ENCODE assay signal across 19 cellular contexts in the genomic region with DNA sequence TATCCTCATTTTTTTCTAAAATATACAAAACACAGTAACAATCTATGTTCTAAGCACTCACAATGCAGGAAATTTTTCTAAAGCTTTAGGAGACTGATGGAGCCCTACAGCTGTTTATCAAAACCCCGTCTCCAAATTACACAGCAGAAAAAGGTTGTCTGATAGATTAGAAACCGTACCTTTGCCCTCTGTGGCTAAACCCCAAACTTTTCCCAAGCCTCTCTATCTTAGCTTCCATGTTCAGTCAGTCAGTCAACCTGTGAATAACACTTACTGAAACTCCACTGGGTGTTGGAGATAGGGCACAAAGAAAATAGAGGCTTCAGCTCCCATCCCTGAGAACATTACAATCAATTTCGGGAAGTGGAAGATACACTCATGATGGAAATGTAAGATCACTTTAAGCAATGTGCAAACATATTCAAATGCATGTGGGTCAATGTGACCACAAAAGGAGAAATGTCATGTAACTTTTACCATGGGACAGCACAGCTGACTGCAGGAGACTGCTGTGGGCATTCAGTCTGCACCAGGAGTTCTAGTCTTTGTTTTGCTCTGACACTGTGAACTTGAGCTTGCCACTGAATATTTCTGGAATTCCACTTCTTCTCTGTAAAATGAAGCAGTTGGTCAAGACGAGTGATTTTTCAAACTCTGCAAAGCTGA.
A peak's percentile ranks its signal among the peaks of the same experiment; 100 is the strongest.
DNase-seq lines count a peak whose midpoint lies in the region; ATAC-seq, FAIRE-seq and TF ChIP-seq lines count a peak whose summit lies in the region.
"Had no signal": no experiment of that assay in that cellular context is flagged by ENCODE, and none has a peak within 500 bp of the region (broad histone marks: within the 10 kb centered on the region; RNA-seq: fewer than 3 reads in every experiment).

No MANE protein-coding gene starts in this region.

- H3K27ac ChIP-seq in liver (ENCODE audit: low read depth in 1 of 2, low read length in 2 of 2) (no peak overlapping the region), HepG2 (ENCODE audit: extremely low read length, insufficient read depth, low read length) (no peak overlapping the region), lung (ENCODE audit: low read depth in 1 of 2, low read length in 1 of 2) (no peak overlapping the region), PC-3 (ENCODE audit: low read length) (no peak overlapping the region)

- H3K4me2 ChIP-seq in HepG2 (ENCODE audit: low read depth, low read length) = no peak overlapping the region
- H3K4me2 ChIP-seq in PC-3 (ENCODE audit: low read length) = no peak overlapping the region

- H3K9me3 ChIP-seq in liver (ENCODE audit: control insufficient read depth in 4 of 4, low read length in 3 of 4) (no peaks in the 10 kb centered on the region), HepG2 (ENCODE audit: low read length) (no peaks in the 10 kb centered on the region), lung (ENCODE audit: control insufficient read depth in 2 of 2, insufficient read depth in 1 of 2, low read length in 1 of 2) (peaks cover 0 to 2% of the 10 kb centered on the region in 2 donors), PC-3 (ENCODE audit: low read length) (no peaks in the 10 kb centered on the region)
- H3K9me3 ChIP-seq: MG63 had no signal

- no peaks in the 10 kb centered on the region for H3K27me3 ChIP-seq in liver (ENCODE audit: control insufficient read depth in 4 of 4, insufficient read depth in 4 of 4, low read length in 3 of 4)
- no peaks in the 10 kb centered on the region; a peak in 1 of 5 replicates for H3K27me3 ChIP-seq in HepG2 (ENCODE audit: control insufficient read depth in 1 of 2, insufficient read depth in 2 of 2, low read length in 2 of 2)
- H3K27me3 ChIP-seq in lung (ENCODE audit: control insufficient read depth, insufficient read depth) = no peaks in the 10 kb centered on the region
- no peaks in the 10 kb centered on the region for H3K27me3 ChIP-seq in PC-3 (ENCODE audit: low read length)
- H3K27me3 ChIP-seq: MG63 had no signal

- intact Hi-C loops in HepG2 (cut with micrococcal nuclease; ENCODE audit: unreplicated experiment) = no loop called here
- intact Hi-C loops in PC-3 (cut with micrococcal nuclease) = no loop called here

- 53% methylated on average over 4 of the region's 4 CpGs for WGBS in liver
- 24% methylated on average over 4 of the region's 4 CpGs for WGBS in HepG2 (ENCODE audit: low lambda C conversion rate)
- 66 to 73% methylated on average over 4 of the region's 4 CpGs for WGBS in lung, 2 donors

- BruUV-seq in HepG2 (replicated peaks; lab: Mats Ljungman, UMichigan) (no TSS peak), PC-3 (replicated peaks; lab: Mats Ljungman, UMichigan) (no TSS peak)

- POLR2A ChIA-PET in HepG2 (lab: Yijun Ruan, JAX) (no interaction called here), PC-3 (lab: Charles Lee; ENCODE audit: unreplicated experiment) (no interaction called here)

- TF ChIP-seq POLR2A in HepG2 (IDR thresholded peaks at IDR 0.05; ENCODE audit: insufficient read depth in 1 of 2, low read depth in 2 of 2, low read length in 2 of 2) = no peak

- H3K4me1 ChIP-seq in liver (ENCODE audit: control insufficient read depth in 4 of 4, insufficient read depth in 4 of 4, low read length in 3 of 4) (peaks cover 0 to 12% (median 6%) of the 10 kb centered on the region in 4 donors), HepG2 (ENCODE audit: insufficient read depth, low read length) (no peaks in the 10 kb centered on the region), lung (ENCODE audit: control insufficient read depth in 2 of 2, insufficient read depth in 2 of 2, low read length in 2 of 2) (no peaks in the 10 kb centered on the region), PC-3 (ENCODE audit: insufficient read depth, low read length) (no peaks in the 10 kb centered on the region)

- H3K9me2 ChIP-seq in PC-3 (replicated peaks; ENCODE audit: low read length) = no peaks in the 10 kb centered on the region

- TF ChIP-seq CTCF in liver (IDR thresholded peaks at IDR 0.05; ENCODE audit: low read depth, low read length, missing input control) (no peak), HepG2 (CRISPR knock-in tag; IDR thresholded peaks at IDR 0.05) (no peak), lung (IDR thresholded peaks at IDR 0.05; ENCODE audit: control extremely low read depth, extremely low read depth) (no peak), foreskin fibroblast (IDR thresholded peaks at IDR 0.05; ENCODE audit: low read depth, low read length) (no peak), PC-3 (conservative IDR thresholded peaks at IDR 0.05; ENCODE audit: low read depth, low read length) (no peak)

- H3K4me3 ChIP-seq in liver (ENCODE audit: low read depth in 1 of 3, low read length in 3 of 3) (no peak overlapping the region), HepG2 (replicated peaks in 1 of 3; ENCODE audit: insufficient read depth in 1 of 3, low read depth in 2 of 3, low read length in 3 of 3) (no peak overlapping the region), lung (no peak overlapping the region), foreskin fibroblast (ENCODE audit: low read depth in 1 of 2, low read length in 2 of 2) (no peak overlapping the region), PC-3 (ENCODE audit: low read length) (no peak overlapping the region)
- H3K4me3 ChIP-seq: K562, MG63 had no signal

- H3F3A ChIP-seq in PC-3 (ENCODE audit: low read length, unreplicated experiment) = no peaks in the 10 kb centered on the region

- H3K9ac ChIP-seq in liver (ENCODE audit: low read depth in 1 of 2, low read length in 2 of 2) (no peak overlapping the region), HepG2 (ENCODE audit: insufficient read depth, low read depth, low read length) (no peak overlapping the region), PC-3 (ENCODE audit: low read length) (no peak overlapping the region)

- H3K79me2 ChIP-seq in HepG2 (ENCODE audit: insufficient read depth, low read length) = no peaks in the 10 kb centered on the region
- no peaks in the 10 kb centered on the region for H3K79me2 ChIP-seq in PC-3 (ENCODE audit: low read length)

- no peak for TF ChIP-seq EP300 in HepG2 (IDR thresholded peaks at IDR 0.05; ENCODE audit: low read depth in 2 of 2, low read length in 2 of 2)
- TF ChIP-seq EP300 in HepG2 (CRISPR knock-in tag; IDR thresholded peaks at IDR 0.05; ENCODE audit: borderline replicate concordance) = no peak

- in situ Hi-C loops in HepG2 (cut with HindIII; ENCODE audit: extremely low pct_ligation_motif_present, low pct_unique_long_range_greater_than_20kb) = no loop called here

- TF ChIP-seq RAD21 in liver (IDR thresholded peaks at IDR 0.05) = peak; percentile 16 to 20
- TF ChIP-seq RAD21 in HepG2 (CRISPR knock-in tag; IDR thresholded peaks at IDR 0.05) = no peak

- H3K36me3 ChIP-seq in liver (ENCODE audit: control insufficient read depth in 4 of 4, insufficient read depth in 3 of 4, low read depth in 1 of 4, low read length in 3 of 4) (no peaks in the 10 kb centered on the region), HepG2 (replicated peaks in 1 of 2; ENCODE audit: control insufficient read depth in 1 of 2, insufficient read depth in 2 of 2, low read length in 2 of 2) (no peaks in the 10 kb centered on the region), lung (ENCODE audit: control insufficient read depth in 2 of 2, insufficient read depth in 2 of 2, low read length in 2 of 2) (no peaks in the 10 kb centered on the region), PC-3 (ENCODE audit: low read depth, low read length) (no peaks in the 10 kb centered on the region)
- H3K36me3 ChIP-seq: MG63 had no signal

- H4K20me1 ChIP-seq in HepG2 (ENCODE audit: insufficient read depth, low read length) (no peaks in the 10 kb centered on the region), PC-3 (ENCODE audit: low read length) (no peaks in the 10 kb centered on the region)

- DNase-seq in HepG2 (ENCODE audit: low spot score) (no peak), astrocyte of the hippocampus (ENCODE audit: low read depth, low spot score) (peak; percentile 16), lung (ENCODE audit: low spot score) (no peak), foreskin fibroblast (no peak), PC-3 (no peak), SKM-1 (lab: John Stamatoyannopoulos, UW; ENCODE audit: unreplicated experiment) (no peak)
- DNase-seq: AML-193, C1 segment of cervical spinal cord, H7, MG63, NCI-H1105, NCI-H146, NCI-H2029, NCI-H2227 treated with DMSO at 0.1 percent for 48 hours, NCI-H510A, SHP77 had no signal

- no peak for FAIRE-seq in HepG2 (lab: Jason Lieb, UNC)
- FAIRE-seq: K562 had no signal

- ATAC-seq in HepG2 (no peak), lung (ENCODE audit: insufficient read depth, low FRiP score) (peak; percentile 69), PC-3 (no peak), GM21528 (IDR thresholded peaks at IDR 0.05; ENCODE audit: low FRiP score, unreplicated experiment) (no peak)
- ATAC-seq: K562 had no signal

- H2AFZ ChIP-seq in HepG2 (ENCODE audit: low read length) (no peak overlapping the region), PC-3 (ENCODE audit: low read length) (no peak overlapping the region)

- CTCF ChIA-PET in HepG2 (lab: Yijun Ruan, JAX; ENCODE audit: low intra/inter-chr PET ratio, low total read pairs) = no interaction called here
- CTCF ChIA-PET in PC-3 (lab: Charles Lee) = no interaction called here

TF ChIP-seq in liver, 16 proteins besides CTCF, POLR2A, EP300 and RAD21 (continues in another document):
- TF ChIP-seq HNF4A (conservative IDR thresholded peaks at IDR 0.05) (peak; percentile 69 to 79), JUND (IDR thresholded peaks at IDR 0.05) (peak in 1 of 2 donors; percentile 30), FOXA2 (IDR thresholded peaks at IDR 0.05) (no peak), FOXA1 (IDR thresholded peaks at IDR 0.05) (no peak), YY1 (IDR thresholded peaks at IDR 0.05) (peak; percentile 65)
- TF ChIP-seq, protein P1, sequence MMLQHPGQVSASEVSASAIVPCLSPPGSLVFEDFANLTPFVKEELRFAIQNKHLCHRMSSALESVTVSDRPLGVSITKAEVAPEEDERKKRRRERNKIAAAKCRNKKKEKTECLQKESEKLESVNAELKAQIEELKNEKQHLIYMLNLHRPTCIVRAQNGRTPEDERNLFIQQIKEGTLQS (IDR thresholded peaks at IDR 0.05) = no peak

TF ChIP-seq in HepG2, 621 proteins besides CTCF, POLR2A, EP300 and RAD21:
- TF ChIP-seq CHCHD3 (CRISPR knock-in tag; IDR thresholded peaks at IDR 0.05) = no peak
- TF ChIP-seq HDAC2 (CRISPR knock-in tag; IDR thresholded peaks at IDR 0.05) = no peak
- no peak for TF ChIP-seq KLF13 (CRISPR knock-in tag; IDR thresholded peaks at IDR 0.05)
- TF ChIP-seq IRF2 (CRISPR knock-in tag; IDR thresholded peaks at IDR 0.05) = no peak
- no peak for TF ChIP-seq ZNF33A (CRISPR knock-in tag; IDR thresholded peaks at IDR 0.05; ENCODE audit: borderline replicate concordance)
- TF ChIP-seq PRMT3 (CRISPR knock-in tag; IDR thresholded peaks at IDR 0.05; ENCODE audit: borderline replicate concordance, low read depth) = no peak
- no peak for TF ChIP-seq ZNF841 (CRISPR knock-in tag; IDR thresholded peaks at IDR 0.05; ENCODE audit: borderline replicate concordance)
- no peak for TF ChIP-seq ZNF10 (CRISPR knock-in tag; IDR thresholded peaks at IDR 0.05; ENCODE audit: borderline replicate concordance, low read depth)
TF ChIP-seq in HepG2: peak in this region for 0.
